13 cellular contexts compared by ENCODE assay signal in the genomic region with DNA sequence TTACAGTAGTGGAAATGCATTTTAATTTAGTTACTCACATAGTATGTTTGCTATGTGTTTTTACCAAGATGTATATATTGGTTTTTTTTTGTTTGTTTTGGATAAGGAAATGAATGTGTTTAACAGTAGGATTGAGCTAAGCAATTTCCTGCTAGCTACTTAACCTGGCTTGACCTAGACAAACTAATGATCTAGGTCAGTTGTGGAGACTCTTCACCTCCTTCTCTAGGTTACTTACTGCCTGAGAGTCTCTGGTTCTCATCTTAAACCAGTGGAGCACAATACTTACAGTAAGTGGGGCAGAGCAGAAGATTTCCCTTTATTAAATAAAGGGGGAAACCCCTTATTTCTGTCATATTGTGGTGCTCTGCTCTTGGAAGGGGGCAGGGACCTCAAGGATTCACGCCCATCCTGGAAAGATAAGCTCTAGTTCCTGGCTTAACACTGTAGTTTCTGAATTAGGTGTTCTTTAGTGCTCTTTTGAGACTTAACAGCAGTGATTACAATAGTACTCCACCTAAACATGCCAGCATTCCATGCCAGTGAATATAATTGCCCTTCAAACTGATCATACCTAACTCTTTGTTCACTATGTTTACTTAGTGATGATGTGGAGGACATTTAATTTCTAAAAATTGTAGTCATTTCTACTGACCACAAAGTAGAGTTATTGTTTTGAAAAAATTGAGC.
A peak's percentile ranks its signal among the peaks of the same experiment; 100 is the strongest.
DNase-seq lines count a peak whose midpoint lies in the region; ATAC-seq, FAIRE-seq and TF ChIP-seq lines count a peak whose summit lies in the region.
"Had no signal": no experiment of that assay in that cellular context is flagged by ENCODE, and none has a peak within 500 bp of the region (broad histone marks: within the 10 kb centered on the region; RNA-seq: fewer than 3 reads in every experiment).

No MANE protein-coding gene starts in this region.

- no peak overlapping the region for H3K4me2 ChIP-seq in HepG2 (ENCODE audit: low read depth, low read length)

- TF ChIP-seq EP300 in HepG2 (IDR thresholded peaks at IDR 0.05; ENCODE audit: low read depth in 2 of 2, low read length in 2 of 2) = no peak
- no peak for TF ChIP-seq EP300 in HepG2 (CRISPR knock-in tag; IDR thresholded peaks at IDR 0.05; ENCODE audit: borderline replicate concordance)

- TF ChIP-seq CTCF in HepG2 (CRISPR knock-in tag; IDR thresholded peaks at IDR 0.05) (no peak), right lobe of liver (IDR thresholded peaks at IDR 0.05) (no peak), WTC11 (IDR thresholded peaks at IDR 0.05) (no peak)

- peaks cover 4% of the 10 kb centered on the region; the same call in 1 of the 2 replicates for H3K4me1 Mint-ChIP-seq in WTC11
- H3K4me1 Mint-ChIP-seq: natural killer cell had no signal

- H3K27me3 ChIP-seq in HepG2 (ENCODE audit: control insufficient read depth in 1 of 2, insufficient read depth in 2 of 2, low read length in 2 of 2) (no peaks in the 10 kb centered on the region), right lobe of liver (no peaks in the 10 kb centered on the region)
- H3K27me3 ChIP-seq: dorsolateral prefrontal cortex had no signal

- TF ChIP-seq RAD21 in HepG2 (CRISPR knock-in tag; IDR thresholded peaks at IDR 0.05) = no peak

- POLR2A ChIA-PET in HepG2 (lab: Yijun Ruan, JAX) = no interaction called here
- POLR2A ChIA-PET in WTC11 (lab: Charles Lee) = no interaction called here

- H3K27ac Mint-ChIP-seq in WTC11 = no peak overlapping the region
- H3K27ac Mint-ChIP-seq: natural killer cell had no signal

- TF ChIP-seq POLR2A in HepG2 (IDR thresholded peaks at IDR 0.05; ENCODE audit: insufficient read depth in 1 of 2, low read depth in 2 of 2, low read length in 2 of 2) (no peak), right lobe of liver (IDR thresholded peaks at IDR 0.05) (no peak)

- H3K27ac ChIP-seq in HepG2 (ENCODE audit: extremely low read length, insufficient read depth, low read length) = no peak overlapping the region
- H3K27ac ChIP-seq in right lobe of liver = no peak overlapping the region
- H3K27ac ChIP-seq: dorsolateral prefrontal cortex had no signal

- no peaks in the 10 kb centered on the region for H3K36me3 Mint-ChIP-seq in WTC11
- H3K36me3 Mint-ChIP-seq: natural killer cell had no signal

- no peak for FAIRE-seq in HepG2 (lab: Jason Lieb, UNC)

- WGBS in HepG2 (ENCODE audit: low lambda C conversion rate) = 89% methylated on average over 1 of the region's 1 CpG
- 70% methylated on average over 1 of the region's 1 CpG for WGBS in right lobe of liver (ENCODE audit: insufficient coverage, low coverage, low lambda C conversion rate, missing lambda C conversion rate)

- H3K36me3 ChIP-seq in HepG2 (replicated peaks in 1 of 2; ENCODE audit: control insufficient read depth in 1 of 2, insufficient read depth in 2 of 2, low read length in 2 of 2) (no peaks in the 10 kb centered on the region), right lobe of liver (no peaks in the 10 kb centered on the region)

- ATAC-seq in HepG2 (no peak; the same call in 2 of the 3 replicates), right lobe of liver (no peak), HG03469 (IDR thresholded peaks at IDR 0.05; ENCODE audit: unreplicated experiment) (no peak), WTC11 (no peak), GM18870 (IDR thresholded peaks at IDR 0.05; ENCODE audit: unreplicated experiment) (no peak)
- ATAC-seq: natural killer cell had no signal

- no peaks in the 10 kb centered on the region for H3K9me3 ChIP-seq in HepG2 (ENCODE audit: low read length)
- H3K9me3 ChIP-seq in right lobe of liver = no peaks in the 10 kb centered on the region

- H3K79me2 ChIP-seq in HepG2 (ENCODE audit: insufficient read depth, low read length) = no peaks in the 10 kb centered on the region

- no peaks in the 10 kb centered on the region for H3K27me3 Mint-ChIP-seq in WTC11 (ENCODE audit: low read depth)

- H3K4me3 ChIP-seq in HepG2 (replicated peaks in 1 of 3; ENCODE audit: insufficient read depth in 1 of 3, low read depth in 2 of 3, low read length in 3 of 3) (no peak overlapping the region), right lobe of liver (no peak overlapping the region)
- H3K4me3 ChIP-seq: dorsolateral prefrontal cortex had no signal

- in situ Hi-C loops in HepG2 (cut with HindIII; ENCODE audit: extremely low pct_ligation_motif_present, low pct_unique_long_range_greater_than_20kb) = loop anchor here (25.0 kb wide), 1 partner anchor 398 kb away; a partner anchor contains a TSS

- no peak overlapping the region for H2AFZ ChIP-seq in HepG2 (ENCODE audit: low read length)

- peak; percentile 41 for DNase-seq in HepG2 (ENCODE audit: low spot score)
- no peak for DNase-seq in right lobe of liver
- peak; percentile 38 for DNase-seq in amniotic stem cell (lab: John Stamatoyannopoulos, UW)
- peak; percentile 26 for DNase-seq in glomerular visceral epithelial cell (ENCODE audit: extremely low spot score)
- no peak for DNase-seq in activated naive CD4-positive, alpha-beta T cell treated with Interleukin-2 at 50 U/mL for 16 hours
- DNase-seq in WTC11 (ENCODE audit: low spot score) = no peak
- DNase-seq: activated CD4-positive, alpha-beta T cell treated with anti-CD3 and anti-CD28 coated beads, Interleukin-2, amount 50 U/mL, for 1 hour; activated effector memory CD4-positive, alpha-beta T cell treated with anti-CD3 and anti-CD28 coated beads, Interleukin-2, amount 50 U/mL, for 16 hours; dorsolateral prefrontal cortex; natural killer cell; NCI-H526 had no signal

- no peaks in the 10 kb centered on the region for H3K9me3 Mint-ChIP-seq in WTC11
- H3K9me3 Mint-ChIP-seq: natural killer cell had no signal

- no TSS peak for BruUV-seq in HepG2 (replicated peaks; lab: Mats Ljungman, UMichigan)

- intact Hi-C loops in HepG2 (cut with micrococcal nuclease; ENCODE audit: unreplicated experiment) = no loop called here
- intact Hi-C loops in right lobe of liver (cut with DNase I) = no loop called here

- H3K4me1 ChIP-seq in HepG2 (ENCODE audit: insufficient read depth, low read length) = peaks cover 26% of the 10 kb centered on the region
- H3K4me1 ChIP-seq in right lobe of liver = no peaks in the 10 kb centered on the region

- H3K9ac ChIP-seq in HepG2 (ENCODE audit: insufficient read depth, low read depth, low read length) = no peak overlapping the region

- no peak overlapping the region for H3K4me3 Mint-ChIP-seq in WTC11
- H3K4me3 Mint-ChIP-seq: natural killer cell had no signal

- CTCF ChIA-PET in HepG2 (lab: Yijun Ruan, JAX; ENCODE audit: low intra/inter-chr PET ratio, low total read pairs) (no interaction called here), WTC11 (lab: Charles Lee) (interaction anchor here (1.0 to 2.5 kb wide), 3 partner anchors 13 to 286 kb away, joined by 4 to 14 read pairs (median 5); no protein-coding TSS in a partner anchor)

- no peaks in the 10 kb centered on the region for H4K20me1 ChIP-seq in HepG2 (ENCODE audit: insufficient read depth, low read length)

TF ChIP-seq in HepG2, 621 proteins besides CTCF, POLR2A, EP300 and RAD21 (continues in another document):
- TF ChIP-seq, protein P1, sequence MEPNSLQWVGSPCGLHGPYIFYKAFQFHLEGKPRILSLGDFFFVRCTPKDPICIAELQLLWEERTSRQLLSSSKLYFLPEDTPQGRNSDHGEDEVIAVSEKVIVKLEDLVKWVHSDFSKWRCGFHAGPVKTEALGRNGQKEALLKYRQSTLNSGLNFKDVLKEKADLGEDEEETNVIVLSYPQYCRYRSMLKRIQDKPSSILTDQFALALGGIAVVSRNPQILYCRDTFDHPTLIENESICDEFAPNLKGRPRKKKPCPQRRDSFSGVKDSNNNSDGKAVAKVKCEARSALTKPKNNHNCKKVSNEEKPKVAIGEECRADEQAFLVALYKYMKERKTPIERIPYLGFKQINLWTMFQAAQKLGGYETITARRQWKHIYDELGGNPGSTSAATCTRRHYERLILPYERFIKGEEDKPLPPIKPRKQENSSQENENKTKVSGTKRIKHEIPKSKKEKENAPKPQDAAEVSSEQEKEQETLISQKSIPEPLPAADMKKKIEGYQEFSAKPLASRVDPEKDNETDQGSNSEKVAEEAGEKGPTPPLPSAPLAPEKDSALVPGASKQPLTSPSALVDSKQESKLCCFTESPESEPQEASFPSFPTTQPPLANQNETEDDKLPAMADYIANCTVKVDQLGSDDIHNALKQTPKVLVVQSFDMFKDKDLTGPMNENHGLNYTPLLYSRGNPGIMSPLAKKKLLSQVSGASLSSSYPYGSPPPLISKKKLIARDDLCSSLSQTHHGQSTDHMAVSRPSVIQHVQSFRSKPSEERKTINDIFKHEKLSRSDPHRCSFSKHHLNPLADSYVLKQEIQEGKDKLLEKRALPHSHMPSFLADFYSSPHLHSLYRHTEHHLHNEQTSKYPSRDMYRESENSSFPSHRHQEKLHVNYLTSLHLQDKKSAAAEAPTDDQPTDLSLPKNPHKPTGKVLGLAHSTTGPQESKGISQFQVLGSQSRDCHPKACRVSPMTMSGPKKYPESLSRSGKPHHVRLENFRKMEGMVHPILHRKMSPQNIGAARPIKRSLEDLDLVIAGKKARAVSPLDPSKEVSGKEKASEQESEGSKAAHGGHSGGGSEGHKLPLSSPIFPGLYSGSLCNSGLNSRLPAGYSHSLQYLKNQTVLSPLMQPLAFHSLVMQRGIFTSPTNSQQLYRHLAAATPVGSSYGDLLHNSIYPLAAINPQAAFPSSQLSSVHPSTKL (CRISPR knock-in tag; IDR thresholded peaks at IDR 0.05) = no peak

TF ChIP-seq in WTC11, 78 proteins besides CTCF, POLR2A, EP300 and RAD21:
- TF ChIP-seq FOXK1 (CRISPR knock-in tag; IDR thresholded peaks at IDR 0.05) (no peak), GRHL2 (CRISPR knock-in tag; IDR thresholded peaks at IDR 0.05; ENCODE audit: insufficient replicate concordance, severe bottlenecking) (no peak), ATF1 (CRISPR knock-in tag; IDR thresholded peaks at IDR 0.05) (no peak)
- TF ChIP-seq, protein P2, sequence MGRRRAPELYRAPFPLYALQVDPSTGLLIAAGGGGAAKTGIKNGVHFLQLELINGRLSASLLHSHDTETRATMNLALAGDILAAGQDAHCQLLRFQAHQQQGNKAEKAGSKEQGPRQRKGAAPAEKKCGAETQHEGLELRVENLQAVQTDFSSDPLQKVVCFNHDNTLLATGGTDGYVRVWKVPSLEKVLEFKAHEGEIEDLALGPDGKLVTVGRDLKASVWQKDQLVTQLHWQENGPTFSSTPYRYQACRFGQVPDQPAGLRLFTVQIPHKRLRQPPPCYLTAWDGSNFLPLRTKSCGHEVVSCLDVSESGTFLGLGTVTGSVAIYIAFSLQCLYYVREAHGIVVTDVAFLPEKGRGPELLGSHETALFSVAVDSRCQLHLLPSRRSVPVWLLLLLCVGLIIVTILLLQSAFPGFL (CRISPR knock-in tag; IDR thresholded peaks at IDR 0.05; ENCODE audit: borderline replicate concordance) = no peak

Comparison
In these comparisons a context has a peak if more than half of its experiments do, and no peak if none do; other contexts are left out.
1. DNase-seq: peak in HepG2 (single experiment), amniotic stem cell (single experiment) and glomerular visceral epithelial cell (single experiment); none in right lobe of liver (0 of 3), activated naive CD4-positive, alpha-beta T cell treated with Interleukin-2 at 50 U/mL for 16 hours (single experiment) and WTC11 (single experiment).